In genomic region chr17:76458580-76459490, GRCh38 we compare ENCODE assay signal across 8 cellular contexts.
DNase-seq lines count a peak whose midpoint lies in the region; ATAC-seq, FAIRE-seq and TF ChIP-seq lines count a peak whose summit lies in the region.

No MANE protein-coding gene starts in this region.

- FAIRE-seq in urothelium cell line (lab: Jason Lieb, UNC), result peak; percentile 30

- ATAC-seq in HG02623 (IDR thresholded peaks at IDR 0.05; ENCODE audit: unreplicated experiment) (no peak), GM18861 (IDR thresholded peaks at IDR 0.05; ENCODE audit: unreplicated experiment) (no peak)

- TF ChIP-seq CTCF in LNCAP (IDR thresholded peaks at IDR 0.05) (peak; percentile 46), VCaP (conservative IDR thresholded peaks at IDR 0.05) (peak; percentile 67)

- H3K27ac ChIP-seq in VCaP, result no peak overlapping the region

- DNase-seq in ELR (ENCODE audit: low read depth), result peak; percentile 84
- DNase-seq in iPS-NIHi11 (ENCODE audit: low spot score), result peak; percentile 75
- DNase-seq in urothelium cell line (ENCODE audit: low spot score), result peak; percentile 54
- no peak for DNase-seq in activated CD8-positive, alpha-beta memory T cell treated with anti-CD3 and anti-CD28 coated beads for 24 hours
